In the genomic region with DNA sequence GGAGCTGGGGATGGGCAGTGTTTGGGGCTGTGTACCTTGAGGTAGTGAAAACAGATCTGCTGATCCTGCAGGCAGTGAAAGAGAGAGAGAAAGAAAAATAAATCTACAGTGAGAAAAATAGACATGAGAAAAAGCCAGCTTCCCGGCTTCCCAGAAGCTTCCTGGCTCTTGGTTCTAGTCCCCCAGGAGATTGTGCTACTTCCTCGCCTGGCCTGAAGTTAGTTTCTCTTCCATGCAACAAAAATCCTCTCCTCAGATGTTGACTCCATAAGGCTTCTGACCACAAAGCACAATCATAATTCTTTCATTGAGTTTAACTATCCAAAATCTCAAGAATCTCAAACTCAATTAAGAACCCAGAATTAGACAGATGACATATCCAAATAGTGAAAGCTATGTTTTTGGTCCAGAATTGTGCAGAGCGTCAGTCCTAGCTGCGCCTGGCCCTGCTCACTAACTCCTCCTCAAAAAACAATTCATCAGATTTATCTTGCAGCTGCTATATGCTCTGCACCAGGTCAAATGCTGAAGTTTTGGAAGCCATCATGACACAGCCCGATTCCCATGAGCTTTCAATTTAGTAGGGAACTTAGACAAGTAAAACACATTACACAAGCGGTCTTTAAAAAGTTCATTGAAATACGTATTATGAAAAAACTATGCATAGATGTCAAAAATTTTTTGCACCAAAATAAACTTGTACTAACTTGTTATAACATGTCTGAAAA, we compare ENCODE assay signal across 14 cellular contexts. TPM values are rescaled to one million over a fixed set of nuclear protein-coding genes. Genes with fewer than 3 reads are reported as not detected.
A peak's percentile ranks its signal among the peaks of the same experiment; 100 is the strongest.
DNase-seq lines count a peak whose midpoint lies in the region; ATAC-seq, FAIRE-seq and TF ChIP-seq lines count a peak whose summit lies in the region.
"Had no signal": no experiment of that assay in that cellular context is flagged by ENCODE, and none has a peak within 500 bp of the region (broad histone marks: within the 10 kb centered on the region; RNA-seq: fewer than 3 reads in every experiment).

No MANE protein-coding gene starts in this region.

- H3K9me3 Mint-ChIP-seq in activated naive CD4-positive, alpha-beta T cell treated with anti-CD3 and anti-CD28 coated beads, Interleukin-2, amount 50 U/mL, for 24 hours: no peaks in the 10 kb centered on the region
- H3K9me3 Mint-ChIP-seq in activated naive CD4-positive, alpha-beta T cell treated with anti-CD3 and anti-CD28 coated beads, Interleukin-2, amount 10 ng/mL, durations not matched to agents 7 days and 5 days: peaks cover 3% of the 10 kb centered on the region
- H3K9me3 Mint-ChIP-seq in naive B cell: peaks cover 0 to 6% (median 4%) of the 10 kb centered on the region in 7 donors
- H3K9me3 Mint-ChIP-seq: central memory CD8-positive, alpha-beta T cell had no signal

- peaks cover 28% of the 10 kb centered on the region for H3K4me1 Mint-ChIP-seq in activated naive CD4-positive, alpha-beta T cell treated with anti-CD3 and anti-CD28 coated beads, Interleukin-2, amount 50 U/mL, for 24 hours
- H3K4me1 Mint-ChIP-seq in activated naive CD4-positive, alpha-beta T cell treated with anti-CD3 and anti-CD28 coated beads, Interleukin-2, amount 10 ng/mL, durations not matched to agents 7 days and 5 days: peaks cover 13% of the 10 kb centered on the region
- H3K4me1 Mint-ChIP-seq in naive B cell: peaks cover 8 to 16% (median 16%) of the 10 kb centered on the region in 3 donors

- no peaks in the 10 kb centered on the region for H3K9me3 ChIP-seq in tibial artery
- H3K9me3 ChIP-seq: thyroid gland had no signal

- no peaks in the 10 kb centered on the region for H3K27me3 Mint-ChIP-seq in activated naive CD4-positive, alpha-beta T cell treated with anti-CD3 and anti-CD28 coated beads, Interleukin-2, amount 50 U/mL, for 24 hours
- H3K27me3 Mint-ChIP-seq in activated naive CD4-positive, alpha-beta T cell treated with anti-CD3 and anti-CD28 coated beads, Interleukin-2, amount 10 ng/mL, durations not matched to agents 7 days and 5 days: peaks cover 13% of the 10 kb centered on the region
- H3K27me3 Mint-ChIP-seq in naive B cell: peaks cover 23 to 29% (median 27%) of the 10 kb centered on the region in 3 donors

- H3K4me1 ChIP-seq in tibial artery: peaks cover 0 to 34% (median 6%) of the 10 kb centered on the region in 4 donors
- H3K4me1 ChIP-seq: thyroid gland had no signal

- ATAC-seq in naive B cell (ENCODE audit: low read depth in 2 of 2): no peak
- ATAC-seq in GM19467 (IDR thresholded peaks at IDR 0.05; ENCODE audit: unreplicated experiment): no peak
- no peak for ATAC-seq in GM21360 (IDR thresholded peaks at IDR 0.05; ENCODE audit: unreplicated experiment)
- ATAC-seq: PC-3 had no signal

- H3K4me3 Mint-ChIP-seq in activated naive CD4-positive, alpha-beta T cell treated with anti-CD3 and anti-CD28 coated beads, Interleukin-2, amount 50 U/mL, for 24 hours: peak overlapping the region; percentile 94
- H3K4me3 Mint-ChIP-seq in activated naive CD4-positive, alpha-beta T cell treated with anti-CD3 and anti-CD28 coated beads, Interleukin-2, amount 10 ng/mL, durations not matched to agents 7 days and 5 days: no peak overlapping the region
- peak overlapping the region in 6 of 8 donors; percentile 4 to 93 (median 44) for H3K4me3 Mint-ChIP-seq in naive B cell

- no peaks in the 10 kb centered on the region for H3K36me3 ChIP-seq in tibial artery
- H3K36me3 ChIP-seq: thyroid gland had no signal

- H3K36me3 Mint-ChIP-seq in activated naive CD4-positive, alpha-beta T cell treated with anti-CD3 and anti-CD28 coated beads, Interleukin-2, amount 50 U/mL, for 24 hours: no peaks in the 10 kb centered on the region
- H3K36me3 Mint-ChIP-seq in activated naive CD4-positive, alpha-beta T cell treated with anti-CD3 and anti-CD28 coated beads, Interleukin-2, amount 10 ng/mL, durations not matched to agents 7 days and 5 days: no peaks in the 10 kb centered on the region
- peaks cover 0 to 7% of the 10 kb centered on the region in 2 donors for H3K36me3 Mint-ChIP-seq in naive B cell

- no peak for TF ChIP-seq CTCF in tibial artery (IDR thresholded peaks at IDR 0.05)
- TF ChIP-seq CTCF in D721Med (IDR thresholded peaks at IDR 0.05; ENCODE audit: insufficient read depth, missing control alignments): no peak

- FAIRE-seq in endometrium (lab: Jason Lieb, UNC): peak; percentile 82
- FAIRE-seq in D721Med (lab: Jason Lieb, UNC): no peak
- FAIRE-seq: GM18507, islet of Langerhans had no signal

- intact Hi-C loops in tibial artery (cut with DNase I; ENCODE audit: low total_unique reads): no loop called here

- CTCF ChIA-PET in activated naive CD4-positive, alpha-beta T cell treated with anti-CD3 and anti-CD28 coated beads, Interleukin-2, amount 10 ng/mL, durations not matched to agents 7 days and 5 days (lab: Charles Lee): interaction anchor here (0.7 to 1.2 kb wide), 3 partner anchors 50 to 296 kb away, joined by 3 read pairs; no protein-coding TSS in a partner anchor

- DNase-seq in activated naive CD4-positive, alpha-beta T cell treated with anti-CD3 and anti-CD28 coated beads, Interleukin-2, amount 10 ng/mL, durations not matched to agents 7 days and 5 days: no peak
- DNase-seq in naive B cell (no peak), tibial artery (no peak), D721Med (ENCODE audit: insufficient read length, low spot score) (no peak)
- DNase-seq: MM.1S, PC-3, thyroid gland had no signal

- H3K27ac Mint-ChIP-seq in activated naive CD4-positive, alpha-beta T cell treated with anti-CD3 and anti-CD28 coated beads, Interleukin-2, amount 50 U/mL, for 24 hours: no peak overlapping the region
- no peak overlapping the region for H3K27ac Mint-ChIP-seq in activated naive CD4-positive, alpha-beta T cell treated with anti-CD3 and anti-CD28 coated beads, Interleukin-2, amount 10 ng/mL, durations not matched to agents 7 days and 5 days
- H3K27ac Mint-ChIP-seq in naive B cell: peak overlapping the region in 1 of 6 donors; percentile 11

- peak overlapping the region; percentile 75 to 89 for H3K27ac ChIP-seq in tibial artery

- peak overlapping the region; percentile 55 to 57 for H3K4me3 ChIP-seq in tibial artery

- H3K27me3 ChIP-seq in tibial artery: no peaks in the 10 kb centered on the region
- H3K27me3 ChIP-seq: thyroid gland had no signal

RNA-seq across cellular contexts. Expression of a gene that starts 20.1 kb away (rescaled TPM):
- polyA plus RNA-seq in naive B cell (ENCODE audit: low read depth in 6 of 6): 1 to 10 TPM; 2.3 to 5.8 (median 3.0) TPM
